9 cellular contexts compared by ENCODE assay signal in genomic region chr19:14048439-14049153, GRCh38. TPM values are rescaled to one million over a fixed set of nuclear protein-coding genes. Genes with fewer than 3 reads are reported as not detected.
DNase-seq lines count a peak whose midpoint lies in the region; ATAC-seq and TF ChIP-seq lines count a peak whose summit lies in the region.
"Had no signal": no experiment of that assay in that cellular context is flagged by ENCODE, and none has a peak within 500 bp of the region (broad histone marks: within the 10 kb centered on the region; RNA-seq: fewer than 3 reads in every experiment).

No MANE protein-coding gene starts in this region.

- intact Hi-C loops in gastrocnemius medialis (cut with DNase I; ENCODE audit: low total_unique reads) = no loop called here

- no peak overlapping the region for H3K4me2 ChIP-seq in OCI-LY3 (ENCODE audit: low read length)

- H3K4me1 ChIP-seq in OCI-LY3 (ENCODE audit: low read length) = no peaks in the 10 kb centered on the region
- H3K4me1 ChIP-seq in gastrocnemius medialis = no peaks in the 10 kb centered on the region

- in situ Hi-C loops in gastrocnemius medialis (cut with MboI; ENCODE audit: low sequenced_read_pairs in 4 of 4) = loop anchor here in 3 of 4 donors (10.0 kb wide), 2 partner anchors 164 to 174 kb away; partner anchors contain the start of gene NANOS3 (in 1 of the 3)

- H3K4me3 ChIP-seq in OCI-LY3 (ENCODE audit: low read length) (no peak overlapping the region), foreskin fibroblast (ENCODE audit: low read depth in 1 of 2, low read length in 2 of 2) (no peak overlapping the region), gastrocnemius medialis (no peak overlapping the region)

- TF ChIP-seq POLR2A in gastrocnemius medialis (IDR thresholded peaks at IDR 0.05) = no peak

- no peak overlapping the region for H3K9ac ChIP-seq in OCI-LY3 (ENCODE audit: low read length)

- H3K27ac ChIP-seq in OCI-LY3 (ENCODE audit: low read length) (no peak overlapping the region), gastrocnemius medialis (no peak overlapping the region)

- peaks cover 18% of the 10 kb centered on the region for H3K36me3 ChIP-seq in OCI-LY3 (replicated peaks; ENCODE audit: low read depth, low read length)
- no peaks in the 10 kb centered on the region for H3K36me3 ChIP-seq in gastrocnemius medialis

- DNase-seq in NCI-H2196 (lab: John Stamatoyannopoulos, UW; ENCODE audit: unreplicated experiment) = peak; percentile 41
- no peak for DNase-seq in NCI-H2196 treated with DMSO at 0.1 percent for 48 hours (lab: John Stamatoyannopoulos, UW; ENCODE audit: unreplicated experiment)
- DNase-seq in activated T-cell treated with anti-CD3 and anti-CD28 coated beads, Interleukin-2, amount 50 U/mL, for 1 hour = peak; percentile 84
- peak in 1 of 2 donors; percentile 41 for DNase-seq in foreskin fibroblast
- peak in 1 of 2 donors; percentile 46 for DNase-seq in gastrocnemius medialis

- no peak overlapping the region for H2AFZ ChIP-seq in OCI-LY3 (ENCODE audit: low read depth, low read length)

- no peaks in the 10 kb centered on the region for H3K79me2 ChIP-seq in OCI-LY3 (ENCODE audit: low read length)

- H3K27me3 ChIP-seq in OCI-LY3 (ENCODE audit: low read depth, low read length) = no peaks in the 10 kb centered on the region
- H3K27me3 ChIP-seq in gastrocnemius medialis = no peaks in the 10 kb centered on the region

- ATAC-seq in gastrocnemius medialis = peak; percentile 54 to 88
- no peak for ATAC-seq in GM21390 (IDR thresholded peaks at IDR 0.05; ENCODE audit: unreplicated experiment)
- ATAC-seq in HG02852 (IDR thresholded peaks at IDR 0.05; ENCODE audit: unreplicated experiment) = no peak

- TF ChIP-seq CTCF in OCI-LY3 (IDR thresholded peaks at IDR 0.05; ENCODE audit: low read depth, low read length) (peak; percentile 94), foreskin fibroblast (IDR thresholded peaks at IDR 0.05; ENCODE audit: low read depth, low read length) (peak; percentile 89), gastrocnemius medialis (IDR thresholded peaks at IDR 0.05 in 4 of 5, conservative IDR thresholded peaks at IDR 0.05 in 1 of 5) (peak; percentile 69 to 87 (median 74))

- no peaks in the 10 kb centered on the region for H4K20me1 ChIP-seq in OCI-LY3 (ENCODE audit: insufficient read depth, low read length)

- H3K9me3 ChIP-seq in OCI-LY3 (ENCODE audit: insufficient read depth, low read length) = no peaks in the 10 kb centered on the region
- no peaks in the 10 kb centered on the region for H3K9me3 ChIP-seq in gastrocnemius medialis

RNA-seq across cellular contexts. Expression of gene PALM3, which starts 13.3 kb away (rescaled TPM):
- total RNA-seq in gastrocnemius medialis = not detected
- total RNA-seq: glomerular endothelial cell had no signal

RNA-seq across cellular contexts. Expression of gene IL27RA, which starts 17.0 kb away (rescaled TPM):
- 1 to 10 TPM; 1.4 to 3.7 (median 2.0) TPM for total RNA-seq in gastrocnemius medialis

RNA-seq across cellular contexts. Expression of gene RLN3, which starts 20.6 kb away (rescaled TPM):
- total RNA-seq in gastrocnemius medialis = not detected
- total RNA-seq: glomerular endothelial cell had no signal

RNA-seq across cellular contexts. Expression of gene MISP3, which starts 24.0 kb away (rescaled TPM):
- total RNA-seq in gastrocnemius medialis = 1 to 10 TPM; 1.8 to 8.0 (median 5.7) TPM

RNA-seq across cellular contexts. Expression of gene C19orf67, which starts 37.0 kb away (rescaled TPM):
- not detected for total RNA-seq in gastrocnemius medialis
- total RNA-seq: glomerular endothelial cell had no signal

Comparison
In these comparisons a context has a peak if more than half of its experiments do, and no peak if none do; other contexts are left out.
1. ATAC-seq: peak in gastrocnemius medialis (2 of 2); none in GM21390 (single experiment) and HG02852 (single experiment).
2. Peak in every context shown above with its lines, with median percentiles within 50 percentile points of each other: CTCF ChIP-seq.